Comparison of ENCODE assay signal across 1 cellular context in the genomic region with DNA sequence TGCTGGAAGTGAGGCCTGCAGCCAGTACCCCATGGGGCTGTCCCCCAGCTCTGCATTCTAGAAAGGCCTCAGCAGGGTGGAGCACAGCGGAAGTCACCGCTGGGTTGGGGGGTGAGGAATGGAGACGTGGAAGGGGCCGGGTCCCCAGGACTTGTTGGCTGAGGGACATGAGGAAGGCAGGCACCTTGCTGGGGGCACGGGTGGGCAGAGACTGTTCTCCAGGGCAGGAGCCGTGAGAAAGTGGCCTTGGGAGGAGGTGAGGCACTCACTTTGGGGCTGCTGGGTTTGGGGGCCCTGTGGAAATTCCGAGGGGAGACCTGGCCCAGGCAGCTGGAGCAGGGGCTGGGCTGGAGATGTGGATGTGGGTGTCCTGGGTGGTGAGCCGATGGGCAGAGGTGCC.
TF ChIP-seq lines count a peak whose summit lies in the region.

No MANE protein-coding gene starts in this region.

TF ChIP-seq in GM23338, 12 proteins besides CTCF, POLR2A, EP300 and RAD21:
- TF ChIP-seq, protein P1, sequence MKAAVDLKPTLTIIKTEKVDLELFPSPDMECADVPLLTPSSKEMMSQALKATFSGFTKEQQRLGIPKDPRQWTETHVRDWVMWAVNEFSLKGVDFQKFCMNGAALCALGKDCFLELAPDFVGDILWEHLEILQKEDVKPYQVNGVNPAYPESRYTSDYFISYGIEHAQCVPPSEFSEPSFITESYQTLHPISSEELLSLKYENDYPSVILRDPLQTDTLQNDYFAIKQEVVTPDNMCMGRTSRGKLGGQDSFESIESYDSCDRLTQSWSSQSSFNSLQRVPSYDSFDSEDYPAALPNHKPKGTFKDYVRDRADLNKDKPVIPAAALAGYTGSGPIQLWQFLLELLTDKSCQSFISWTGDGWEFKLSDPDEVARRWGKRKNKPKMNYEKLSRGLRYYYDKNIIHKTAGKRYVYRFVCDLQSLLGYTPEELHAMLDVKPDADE (IDR thresholded peaks at IDR 0.05): no peak
- TF ChIP-seq CREB1 (CRISPR knock-in tag; IDR thresholded peaks at IDR 0.05; ENCODE audit: low read depth) (no peak), POLR2AphosphoS5 (IDR thresholded peaks at IDR 0.05; ENCODE audit: low read depth) (no peak), ZNF114 (CRISPR knock-in tag; IDR thresholded peaks at IDR 0.05) (no peak)
- TF ChIP-seq, protein P2, sequence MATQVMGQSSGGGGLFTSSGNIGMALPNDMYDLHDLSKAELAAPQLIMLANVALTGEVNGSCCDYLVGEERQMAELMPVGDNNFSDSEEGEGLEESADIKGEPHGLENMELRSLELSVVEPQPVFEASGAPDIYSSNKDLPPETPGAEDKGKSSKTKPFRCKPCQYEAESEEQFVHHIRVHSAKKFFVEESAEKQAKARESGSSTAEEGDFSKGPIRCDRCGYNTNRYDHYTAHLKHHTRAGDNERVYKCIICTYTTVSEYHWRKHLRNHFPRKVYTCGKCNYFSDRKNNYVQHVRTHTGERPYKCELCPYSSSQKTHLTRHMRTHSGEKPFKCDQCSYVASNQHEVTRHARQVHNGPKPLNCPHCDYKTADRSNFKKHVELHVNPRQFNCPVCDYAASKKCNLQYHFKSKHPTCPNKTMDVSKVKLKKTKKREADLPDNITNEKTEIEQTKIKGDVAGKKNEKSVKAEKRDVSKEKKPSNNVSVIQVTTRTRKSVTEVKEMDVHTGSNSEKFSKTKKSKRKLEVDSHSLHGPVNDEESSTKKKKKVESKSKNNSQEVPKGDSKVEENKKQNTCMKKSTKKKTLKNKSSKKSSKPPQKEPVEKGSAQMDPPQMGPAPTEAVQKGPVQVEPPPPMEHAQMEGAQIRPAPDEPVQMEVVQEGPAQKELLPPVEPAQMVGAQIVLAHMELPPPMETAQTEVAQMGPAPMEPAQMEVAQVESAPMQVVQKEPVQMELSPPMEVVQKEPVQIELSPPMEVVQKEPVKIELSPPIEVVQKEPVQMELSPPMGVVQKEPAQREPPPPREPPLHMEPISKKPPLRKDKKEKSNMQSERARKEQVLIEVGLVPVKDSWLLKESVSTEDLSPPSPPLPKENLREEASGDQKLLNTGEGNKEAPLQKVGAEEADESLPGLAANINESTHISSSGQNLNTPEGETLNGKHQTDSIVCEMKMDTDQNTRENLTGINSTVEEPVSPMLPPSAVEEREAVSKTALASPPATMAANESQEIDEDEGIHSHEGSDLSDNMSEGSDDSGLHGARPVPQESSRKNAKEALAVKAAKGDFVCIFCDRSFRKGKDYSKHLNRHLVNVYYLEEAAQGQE (IDR thresholded peaks at IDR 0.05; ENCODE audit: unreplicated experiment): no peak
- TF ChIP-seq, protein P3, sequence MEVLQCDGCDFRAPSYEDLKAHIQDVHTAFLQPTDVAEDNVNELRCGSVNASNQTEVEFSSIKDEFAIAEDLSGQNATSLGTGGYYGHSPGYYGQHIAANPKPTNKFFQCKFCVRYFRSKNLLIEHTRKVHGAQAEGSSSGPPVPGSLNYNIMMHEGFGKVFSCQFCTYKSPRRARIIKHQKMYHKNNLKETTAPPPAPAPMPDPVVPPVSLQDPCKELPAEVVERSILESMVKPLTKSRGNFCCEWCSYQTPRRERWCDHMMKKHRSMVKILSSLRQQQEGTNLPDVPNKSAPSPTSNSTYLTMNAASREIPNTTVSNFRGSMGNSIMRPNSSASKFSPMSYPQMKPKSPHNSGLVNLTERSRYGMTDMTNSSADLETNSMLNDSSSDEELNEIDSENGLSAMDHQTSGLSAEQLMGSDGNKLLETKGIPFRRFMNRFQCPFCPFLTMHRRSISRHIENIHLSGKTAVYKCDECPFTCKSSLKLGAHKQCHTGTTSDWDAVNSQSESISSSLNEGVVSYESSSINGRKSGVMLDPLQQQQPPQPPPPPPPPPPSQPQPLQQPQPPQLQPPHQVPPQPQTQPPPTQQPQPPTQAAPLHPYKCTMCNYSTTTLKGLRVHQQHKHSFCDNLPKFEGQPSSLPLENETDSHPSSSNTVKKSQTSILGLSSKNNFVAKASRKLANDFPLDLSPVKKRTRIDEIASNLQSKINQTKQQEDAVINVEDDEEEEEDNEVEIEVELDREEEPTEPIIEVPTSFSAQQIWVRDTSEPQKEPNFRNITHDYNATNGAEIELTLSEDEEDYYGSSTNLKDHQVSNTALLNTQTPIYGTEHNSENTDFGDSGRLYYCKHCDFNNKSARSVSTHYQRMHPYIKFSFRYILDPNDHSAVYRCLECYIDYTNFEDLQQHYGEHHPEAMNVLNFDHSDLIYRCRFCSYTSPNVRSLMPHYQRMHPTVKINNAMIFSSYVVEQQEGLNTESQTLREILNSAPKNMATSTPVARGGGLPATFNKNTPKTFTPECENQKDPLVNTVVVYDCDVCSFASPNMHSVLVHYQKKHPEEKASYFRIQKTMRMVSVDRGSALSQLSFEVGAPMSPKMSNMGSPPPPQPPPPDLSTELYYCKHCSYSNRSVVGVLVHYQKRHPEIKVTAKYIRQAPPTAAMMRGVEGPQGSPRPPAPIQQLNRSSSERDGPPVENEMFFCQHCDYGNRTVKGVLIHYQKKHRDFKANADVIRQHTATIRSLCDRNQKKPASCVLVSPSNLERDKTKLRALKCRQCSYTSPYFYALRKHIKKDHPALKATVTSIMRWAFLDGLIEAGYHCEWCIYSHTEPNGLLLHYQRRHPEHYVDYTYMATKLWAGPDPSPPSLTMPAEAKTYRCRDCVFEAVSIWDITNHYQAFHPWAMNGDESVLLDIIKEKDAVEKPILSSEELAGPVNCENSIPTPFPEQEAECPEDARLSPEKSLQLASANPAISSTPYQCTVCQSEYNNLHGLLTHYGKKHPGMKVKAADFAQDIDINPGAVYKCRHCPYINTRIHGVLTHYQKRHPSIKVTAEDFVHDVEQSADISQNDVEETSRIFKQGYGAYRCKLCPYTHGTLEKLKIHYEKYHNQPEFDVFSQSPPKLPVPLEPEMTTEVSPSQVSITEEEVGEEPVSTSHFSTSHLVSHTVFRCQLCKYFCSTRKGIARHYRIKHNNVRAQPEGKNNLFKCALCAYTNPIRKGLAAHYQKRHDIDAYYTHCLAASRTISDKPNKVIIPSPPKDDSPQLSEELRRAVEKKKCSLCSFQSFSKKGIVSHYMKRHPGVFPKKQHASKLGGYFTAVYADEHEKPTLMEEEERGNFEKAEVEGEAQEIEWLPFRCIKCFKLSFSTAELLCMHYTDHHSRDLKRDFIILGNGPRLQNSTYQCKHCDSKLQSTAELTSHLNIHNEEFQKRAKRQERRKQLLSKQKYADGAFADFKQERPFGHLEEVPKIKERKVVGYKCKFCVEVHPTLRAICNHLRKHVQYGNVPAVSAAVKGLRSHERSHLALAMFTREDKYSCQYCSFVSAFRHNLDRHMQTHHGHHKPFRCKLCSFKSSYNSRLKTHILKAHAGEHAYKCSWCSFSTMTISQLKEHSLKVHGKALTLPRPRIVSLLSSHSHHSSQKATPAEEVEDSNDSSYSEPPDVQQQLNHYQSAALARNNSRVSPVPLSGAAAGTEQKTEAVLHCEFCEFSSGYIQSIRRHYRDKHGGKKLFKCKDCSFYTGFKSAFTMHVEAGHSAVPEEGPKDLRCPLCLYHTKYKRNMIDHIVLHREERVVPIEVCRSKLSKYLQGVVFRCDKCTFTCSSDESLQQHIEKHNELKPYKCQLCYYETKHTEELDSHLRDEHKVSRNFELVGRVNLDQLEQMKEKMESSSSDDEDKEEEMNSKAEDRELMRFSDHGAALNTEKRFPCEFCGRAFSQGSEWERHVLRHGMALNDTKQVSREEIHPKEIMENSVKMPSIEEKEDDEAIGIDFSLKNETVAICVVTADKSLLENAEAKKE (CRISPR knock-in tag; IDR thresholded peaks at IDR 0.05): no peak
